ENCODE assay signal across 1 cellular context in genomic region chr20:50187403-50188051, GRCh38.
A peak's percentile ranks its signal among the peaks of the same experiment; 100 is the strongest.
TF ChIP-seq lines count a peak whose summit lies in the region.

No MANE protein-coding gene starts in this region.

TF ChIP-seq in K562, 482 proteins besides CTCF, POLR2A, EP300 and RAD21 (continued from another document):
- TF ChIP-seq ARID4B (CRISPR knock-in tag; IDR thresholded peaks at IDR 0.05) (no peak), HMBOX1 (IDR thresholded peaks at IDR 0.05) (no peak), SIN3B (IDR thresholded peaks at IDR 0.05; ENCODE audit: low read depth) (no peak), NR2C2 (CRISPR knock-in tag; IDR thresholded peaks at IDR 0.05) (no peak), NR2C2 (tag; IDR thresholded peaks at IDR 0.05) (no peak), NFRKB (IDR thresholded peaks at IDR 0.05; ENCODE audit: low read depth) (peak; percentile 29; the same call in 1 of the 2 replicates), PRDM10 (IDR thresholded peaks at IDR 0.05; ENCODE audit: partially characterized antibody) (no peak), CCAR2 (IDR thresholded peaks at IDR 0.05; ENCODE audit: low read depth, low read length) (no peak), PCBP2 (IDR thresholded peaks at IDR 0.05; ENCODE audit: low read depth, low read length, poor library complexity, severe bottlenecking) (no peak), ZSCAN29 (IDR thresholded peaks at IDR 0.05) (no peak), POLR2B (IDR thresholded peaks at IDR 0.05; ENCODE audit: low read depth, partially characterized antibody) (no peak), NR4A1 (CRISPR knock-in tag; IDR thresholded peaks at IDR 0.05) (no peak), NR4A1 (tag; IDR thresholded peaks at IDR 0.05) (no peak), TARDBP (IDR thresholded peaks at IDR 0.05) (no peak), ARID1B (IDR thresholded peaks at IDR 0.05) (peak; percentile 35; the same call in 1 of the 2 replicates)
- TF ChIP-seq, protein P1, sequence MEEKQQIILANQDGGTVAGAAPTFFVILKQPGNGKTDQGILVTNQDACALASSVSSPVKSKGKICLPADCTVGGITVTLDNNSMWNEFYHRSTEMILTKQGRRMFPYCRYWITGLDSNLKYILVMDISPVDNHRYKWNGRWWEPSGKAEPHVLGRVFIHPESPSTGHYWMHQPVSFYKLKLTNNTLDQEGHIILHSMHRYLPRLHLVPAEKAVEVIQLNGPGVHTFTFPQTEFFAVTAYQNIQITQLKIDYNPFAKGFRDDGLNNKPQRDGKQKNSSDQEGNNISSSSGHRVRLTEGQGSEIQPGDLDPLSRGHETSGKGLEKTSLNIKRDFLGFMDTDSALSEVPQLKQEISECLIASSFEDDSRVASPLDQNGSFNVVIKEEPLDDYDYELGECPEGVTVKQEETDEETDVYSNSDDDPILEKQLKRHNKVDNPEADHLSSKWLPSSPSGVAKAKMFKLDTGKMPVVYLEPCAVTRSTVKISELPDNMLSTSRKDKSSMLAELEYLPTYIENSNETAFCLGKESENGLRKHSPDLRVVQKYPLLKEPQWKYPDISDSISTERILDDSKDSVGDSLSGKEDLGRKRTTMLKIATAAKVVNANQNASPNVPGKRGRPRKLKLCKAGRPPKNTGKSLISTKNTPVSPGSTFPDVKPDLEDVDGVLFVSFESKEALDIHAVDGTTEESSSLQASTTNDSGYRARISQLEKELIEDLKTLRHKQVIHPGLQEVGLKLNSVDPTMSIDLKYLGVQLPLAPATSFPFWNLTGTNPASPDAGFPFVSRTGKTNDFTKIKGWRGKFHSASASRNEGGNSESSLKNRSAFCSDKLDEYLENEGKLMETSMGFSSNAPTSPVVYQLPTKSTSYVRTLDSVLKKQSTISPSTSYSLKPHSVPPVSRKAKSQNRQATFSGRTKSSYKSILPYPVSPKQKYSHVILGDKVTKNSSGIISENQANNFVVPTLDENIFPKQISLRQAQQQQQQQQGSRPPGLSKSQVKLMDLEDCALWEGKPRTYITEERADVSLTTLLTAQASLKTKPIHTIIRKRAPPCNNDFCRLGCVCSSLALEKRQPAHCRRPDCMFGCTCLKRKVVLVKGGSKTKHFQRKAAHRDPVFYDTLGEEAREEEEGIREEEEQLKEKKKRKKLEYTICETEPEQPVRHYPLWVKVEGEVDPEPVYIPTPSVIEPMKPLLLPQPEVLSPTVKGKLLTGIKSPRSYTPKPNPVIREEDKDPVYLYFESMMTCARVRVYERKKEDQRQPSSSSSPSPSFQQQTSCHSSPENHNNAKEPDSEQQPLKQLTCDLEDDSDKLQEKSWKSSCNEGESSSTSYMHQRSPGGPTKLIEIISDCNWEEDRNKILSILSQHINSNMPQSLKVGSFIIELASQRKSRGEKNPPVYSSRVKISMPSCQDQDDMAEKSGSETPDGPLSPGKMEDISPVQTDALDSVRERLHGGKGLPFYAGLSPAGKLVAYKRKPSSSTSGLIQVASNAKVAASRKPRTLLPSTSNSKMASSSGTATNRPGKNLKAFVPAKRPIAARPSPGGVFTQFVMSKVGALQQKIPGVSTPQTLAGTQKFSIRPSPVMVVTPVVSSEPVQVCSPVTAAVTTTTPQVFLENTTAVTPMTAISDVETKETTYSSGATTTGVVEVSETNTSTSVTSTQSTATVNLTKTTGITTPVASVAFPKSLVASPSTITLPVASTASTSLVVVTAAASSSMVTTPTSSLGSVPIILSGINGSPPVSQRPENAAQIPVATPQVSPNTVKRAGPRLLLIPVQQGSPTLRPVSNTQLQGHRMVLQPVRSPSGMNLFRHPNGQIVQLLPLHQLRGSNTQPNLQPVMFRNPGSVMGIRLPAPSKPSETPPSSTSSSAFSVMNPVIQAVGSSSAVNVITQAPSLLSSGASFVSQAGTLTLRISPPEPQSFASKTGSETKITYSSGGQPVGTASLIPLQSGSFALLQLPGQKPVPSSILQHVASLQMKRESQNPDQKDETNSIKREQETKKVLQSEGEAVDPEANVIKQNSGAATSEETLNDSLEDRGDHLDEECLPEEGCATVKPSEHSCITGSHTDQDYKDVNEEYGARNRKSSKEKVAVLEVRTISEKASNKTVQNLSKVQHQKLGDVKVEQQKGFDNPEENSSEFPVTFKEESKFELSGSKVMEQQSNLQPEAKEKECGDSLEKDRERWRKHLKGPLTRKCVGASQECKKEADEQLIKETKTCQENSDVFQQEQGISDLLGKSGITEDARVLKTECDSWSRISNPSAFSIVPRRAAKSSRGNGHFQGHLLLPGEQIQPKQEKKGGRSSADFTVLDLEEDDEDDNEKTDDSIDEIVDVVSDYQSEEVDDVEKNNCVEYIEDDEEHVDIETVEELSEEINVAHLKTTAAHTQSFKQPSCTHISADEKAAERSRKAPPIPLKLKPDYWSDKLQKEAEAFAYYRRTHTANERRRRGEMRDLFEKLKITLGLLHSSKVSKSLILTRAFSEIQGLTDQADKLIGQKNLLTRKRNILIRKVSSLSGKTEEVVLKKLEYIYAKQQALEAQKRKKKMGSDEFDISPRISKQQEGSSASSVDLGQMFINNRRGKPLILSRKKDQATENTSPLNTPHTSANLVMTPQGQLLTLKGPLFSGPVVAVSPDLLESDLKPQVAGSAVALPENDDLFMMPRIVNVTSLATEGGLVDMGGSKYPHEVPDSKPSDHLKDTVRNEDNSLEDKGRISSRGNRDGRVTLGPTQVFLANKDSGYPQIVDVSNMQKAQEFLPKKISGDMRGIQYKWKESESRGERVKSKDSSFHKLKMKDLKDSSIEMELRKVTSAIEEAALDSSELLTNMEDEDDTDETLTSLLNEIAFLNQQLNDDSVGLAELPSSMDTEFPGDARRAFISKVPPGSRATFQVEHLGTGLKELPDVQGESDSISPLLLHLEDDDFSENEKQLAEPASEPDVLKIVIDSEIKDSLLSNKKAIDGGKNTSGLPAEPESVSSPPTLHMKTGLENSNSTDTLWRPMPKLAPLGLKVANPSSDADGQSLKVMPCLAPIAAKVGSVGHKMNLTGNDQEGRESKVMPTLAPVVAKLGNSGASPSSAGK (IDR thresholded peaks at IDR 0.05): no peak
- TF ChIP-seq, protein P2, sequence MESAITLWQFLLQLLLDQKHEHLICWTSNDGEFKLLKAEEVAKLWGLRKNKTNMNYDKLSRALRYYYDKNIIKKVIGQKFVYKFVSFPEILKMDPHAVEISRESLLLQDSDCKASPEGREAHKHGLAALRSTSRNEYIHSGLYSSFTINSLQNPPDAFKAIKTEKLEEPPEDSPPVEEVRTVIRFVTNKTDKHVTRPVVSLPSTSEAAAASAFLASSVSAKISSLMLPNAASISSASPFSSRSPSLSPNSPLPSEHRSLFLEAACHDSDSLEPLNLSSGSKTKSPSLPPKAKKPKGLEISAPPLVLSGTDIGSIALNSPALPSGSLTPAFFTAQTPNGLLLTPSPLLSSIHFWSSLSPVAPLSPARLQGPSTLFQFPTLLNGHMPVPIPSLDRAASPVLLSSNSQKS (CRISPR knock-in tag; IDR thresholded peaks at IDR 0.05): no peak
- TF ChIP-seq, protein P3, sequence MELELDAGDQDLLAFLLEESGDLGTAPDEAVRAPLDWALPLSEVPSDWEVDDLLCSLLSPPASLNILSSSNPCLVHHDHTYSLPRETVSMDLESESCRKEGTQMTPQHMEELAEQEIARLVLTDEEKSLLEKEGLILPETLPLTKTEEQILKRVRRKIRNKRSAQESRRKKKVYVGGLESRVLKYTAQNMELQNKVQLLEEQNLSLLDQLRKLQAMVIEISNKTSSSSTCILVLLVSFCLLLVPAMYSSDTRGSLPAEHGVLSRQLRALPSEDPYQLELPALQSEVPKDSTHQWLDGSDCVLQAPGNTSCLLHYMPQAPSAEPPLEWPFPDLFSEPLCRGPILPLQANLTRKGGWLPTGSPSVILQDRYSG (tag; conservative IDR thresholded peaks at IDR 0.05; ENCODE audit: low read depth): no peak
- TF ChIP-seq, protein P4, sequence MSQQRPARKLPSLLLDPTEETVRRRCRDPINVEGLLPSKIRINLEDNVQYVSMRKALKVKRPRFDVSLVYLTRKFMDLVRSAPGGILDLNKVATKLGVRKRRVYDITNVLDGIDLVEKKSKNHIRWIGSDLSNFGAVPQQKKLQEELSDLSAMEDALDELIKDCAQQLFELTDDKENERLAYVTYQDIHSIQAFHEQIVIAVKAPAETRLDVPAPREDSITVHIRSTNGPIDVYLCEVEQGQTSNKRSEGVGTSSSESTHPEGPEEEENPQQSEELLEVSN (IDR thresholded peaks at IDR 0.05; ENCODE audit: borderline replicate concordance in 1 of 2, extremely low read depth in 1 of 2, insufficient read depth in 1 of 2, insufficient read length in 1 of 2, low read depth in 1 of 2, low read length in 1 of 2, poor library complexity in 1 of 2, severe bottlenecking in 1 of 2): no peak
- TF ChIP-seq, protein P5, sequence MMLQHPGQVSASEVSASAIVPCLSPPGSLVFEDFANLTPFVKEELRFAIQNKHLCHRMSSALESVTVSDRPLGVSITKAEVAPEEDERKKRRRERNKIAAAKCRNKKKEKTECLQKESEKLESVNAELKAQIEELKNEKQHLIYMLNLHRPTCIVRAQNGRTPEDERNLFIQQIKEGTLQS (IDR thresholded peaks at IDR 0.05): peak; percentile 92
- TF ChIP-seq, protein P5 (CRISPR knock-in tag; conservative IDR thresholded peaks at IDR 0.05): no peak
TF ChIP-seq in K562: peak in this region for 19.
